ENCODE assay signal across 8 cellular contexts in genomic region chr11:832529-833113, GRCh38. TPM values are rescaled to one million over a fixed set of nuclear protein-coding genes. Genes with fewer than 3 reads are reported as not detected.
DNase-seq lines count a peak whose midpoint lies in the region; ATAC-seq and TF ChIP-seq lines count a peak whose summit lies in the region.

Gene CD151 (plus strand): TSS chr11:832952. CDS start chr11:836070, 3,118 bp downstream.

- H3K27ac ChIP-seq in thyroid gland: peak within 1 kb of the TSS; percentile 50 to 79 (median 74)

- peak; percentile 38 for ATAC-seq in GM18868 (IDR thresholded peaks at IDR 0.05; ENCODE audit: unreplicated experiment)
- ATAC-seq in GM18870 (IDR thresholded peaks at IDR 0.05; ENCODE audit: unreplicated experiment): no peak

- H3K4me1 ChIP-seq in thyroid gland: peaks cover 56 to 65% of the 10 kb centered on the region in 2 donors

- intact Hi-C loops in thyroid gland (cut with DNase I): no loop called here

- H3K9me3 Mint-ChIP-seq in endothelial cell (ENCODE audit: unreplicated experiment) (no peaks in the 10 kb centered on the region), mesothelial cell of epicardium (no peaks in the 10 kb centered on the region)

- H3K4me3 Mint-ChIP-seq in endothelial cell (ENCODE audit: unreplicated experiment): peak within 1 kb of the TSS; percentile 77
- H3K4me3 Mint-ChIP-seq in mesothelial cell of epicardium: peak within 1 kb of the TSS; percentile 65

- DNase-seq in AML-193 (lab: John Stamatoyannopoulos, UW) (peak; percentile 24 to 31), M059J (ENCODE audit: low read depth) (peak; percentile 62), endothelial cell (ENCODE audit: low spot score) (no peak), mesothelial cell of epicardium (ENCODE audit: low spot score in 2 of 2, unreplicated experiment in 2 of 2) (no peak), thyroid gland (peak; percentile 53 to 71)
- peak; percentile 63 for DNase-seq in activated CD4-positive, alpha-beta T cell treated with anti-CD3 and anti-CD28 coated beads for 48 hours

- peaks cover 15 to 16% of the 10 kb centered on the region in 2 donors for H3K36me3 ChIP-seq in thyroid gland

- peaks cover 14% of the 10 kb centered on the region for H3K27me3 Mint-ChIP-seq in endothelial cell (ENCODE audit: unreplicated experiment)
- peaks cover 44% of the 10 kb centered on the region for H3K27me3 Mint-ChIP-seq in mesothelial cell of epicardium (ENCODE audit: low read depth)

- H3K4me1 Mint-ChIP-seq in endothelial cell (ENCODE audit: unreplicated experiment) (peaks cover 19% of the 10 kb centered on the region), mesothelial cell of epicardium (peaks cover 41% of the 10 kb centered on the region)

- no peak within 1 kb of the TSS for H3K27ac Mint-ChIP-seq in endothelial cell (ENCODE audit: unreplicated experiment)
- H3K27ac Mint-ChIP-seq in mesothelial cell of epicardium: peak within 1 kb of the TSS; percentile 12

- H3K36me3 Mint-ChIP-seq in endothelial cell (ENCODE audit: low read depth, unreplicated experiment) (no peaks in the 10 kb centered on the region), mesothelial cell of epicardium (no peaks in the 10 kb centered on the region)

- TF ChIP-seq CTCF in endothelial cell (IDR thresholded peaks at IDR 0.05; ENCODE audit: unreplicated experiment) (no peak), mesothelial cell of epicardium (IDR thresholded peaks at IDR 0.05; ENCODE audit: unreplicated experiment) (no peak), thyroid gland (IDR thresholded peaks at IDR 0.05) (peak in 1 of 6 experiments; percentile 22)

- no peak for TF ChIP-seq POLR2A in thyroid gland (IDR thresholded peaks at IDR 0.05)

- peak within 1 kb of the TSS; percentile 60 to 77 (median 67) for H3K4me3 ChIP-seq in thyroid gland (replicated peaks in 1 of 3)

- 9% methylated on average over 16 of the region's 67 CpGs; no CpG with 5 or more reads in 1 of the 2 donors for WGBS in thyroid gland, 2 donors

- H3K27me3 ChIP-seq in thyroid gland: no peaks in the 10 kb centered on the region

- H3K9me3 ChIP-seq in thyroid gland: no peaks in the 10 kb centered on the region

RNA-seq across cellular contexts. Expression of gene CD151, which starts in this region (rescaled TPM):
- total RNA-seq in M059J (2014; rRNA removed; shearing (Covaris generic)): 588 and 642 TPM in 2 replicates
- total RNA-seq in endothelial cell (ENCODE audit: unreplicated experiment) (49.6 TPM), mesothelial cell of epicardium (125 to 142 TPM (median 140 TPM) in 3 replicates), thyroid gland (100 to 1,000 TPM; 135 to 326 (median 298) TPM)

Comparison
In these comparisons a context has a peak if more than half of its experiments do, and no peak if none do; other contexts are left out.
1. DNase-seq: peak in AML-193 (2 of 2), M059J (single experiment), activated CD4-positive, alpha-beta T cell treated with anti-CD3 and anti-CD28 coated beads for 48 hours (single experiment) and thyroid gland (2 of 2); none in endothelial cell (single experiment) and mesothelial cell of epicardium (0 of 2).